Comparison of ENCODE assay signal across 29 cellular contexts in the genomic region with DNA sequence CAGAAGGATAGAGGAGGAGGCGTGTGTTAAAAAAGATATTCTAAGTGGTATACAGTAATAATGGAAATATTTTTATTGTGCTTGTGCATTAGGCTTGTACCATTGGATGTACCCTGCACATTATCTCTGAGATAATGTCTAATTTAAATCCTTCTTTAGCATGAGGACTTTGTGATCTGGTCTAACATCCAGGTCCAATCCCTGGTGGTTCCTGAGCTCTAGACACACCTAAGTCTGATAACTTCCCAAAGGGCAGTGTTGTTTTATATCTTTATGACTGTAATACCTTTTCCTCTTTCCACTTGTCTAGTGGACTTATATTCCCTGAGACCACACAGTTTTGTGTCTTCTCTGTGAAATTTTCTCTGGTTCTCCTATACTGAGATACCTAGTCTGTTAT.
"Had no signal": no experiment of that assay in that cellular context is flagged by ENCODE, and none has a peak within 500 bp of the region (broad histone marks: within the 10 kb centered on the region; RNA-seq: fewer than 3 reads in every experiment).

No MANE protein-coding gene starts in this region.

- H3K9ac ChIP-seq: SK-N-SH had no signal

- H3K27ac ChIP-seq: body of pancreas, breast epithelium, SJSA1 had no signal

- H3K4me3 Mint-ChIP-seq: activated CD4-positive, alpha-beta T cell treated with anti-CD3 and anti-CD28 coated beads, Interleukin-2, amount 10 ng/mL, durations not matched to agents 24 days and 14 days; activated CD8-positive, alpha-beta T cell treated with anti-CD3 and anti-CD28 coated beads for 36 hours; activated naive CD4-positive, alpha-beta T cell treated with anti-CD3 and anti-CD28 coated beads for 36 hours; activated naive CD8-positive, alpha-beta T cell treated with anti-CD3 and anti-CD28 coated beads, Interleukin-2, amount 10 ng/mL, durations not matched to agents 7 days and 5 days; activated T-helper 17 cell treated with anti-CD3 and anti-CD28 coated beads, Interleukin-2, amount 50 U/mL, for 72 hours; T-helper 1 cell treated with Interleukin-12 subunit alpha and Interleukin-12 subunit beta and Interleukin-4 antibody, amounts not matched to agents 30 μg/mL and 1 μg/mL, for 36 hours; T-helper 2 cell treated with Interferon-gamma antibody and Interleukin-4, amounts not matched to agents 5 μg/mL and 100 μg/mL, for 36 hours had no signal

- ATAC-seq: activated CD8-positive, alpha-beta T cell treated with anti-CD3 and anti-CD28 coated beads for 36 hours; activated T-helper 17 cell treated with anti-CD3 and anti-CD28 coated beads, Interleukin-2, amount 50 U/mL, for 72 hours; body of pancreas; PC-3 had no signal

- DNase-seq: activated CD4-positive, alpha-beta T cell treated with anti-CD3 and anti-CD28 coated beads, Interleukin-2, amount 10 ng/mL, durations not matched to agents 24 days and 14 days; activated CD4-positive, alpha-beta T cell treated with anti-CD3 and anti-CD28 coated beads, Interleukin-2, amount 50 U/mL, for 4 hours; activated CD8-positive, alpha-beta T cell treated with anti-CD3 and anti-CD28 coated beads for 36 hours; activated gamma-delta T cell; activated naive CD4-positive, alpha-beta T cell treated with anti-CD3 and anti-CD28 coated beads for 36 hours; activated naive CD8-positive, alpha-beta T cell treated with anti-CD3 and anti-CD28 coated beads, Interleukin-2, amount 10 ng/mL, durations not matched to agents 7 days and 5 days; activated T-cell treated with anti-CD3 and anti-CD28 coated beads, Interleukin-2, amount 50 U/mL, for 48 hours; amygdala; body of pancreas; Kasumi-1; KG1; MG63; NCI-H1048; NCI-H1105 treated with DMSO at 0.1 percent for 48 hours; NCI-H1436; NCI-H1694 treated with DMSO at 0.1 percent for 48 hours; NCI-H2029; NCI-H345; NCI-H524 treated with DMSO at 0.1 percent for 48 hours; PC-3; RPMI8226; SHP77 treated with DMSO at 0.1 percent for 48 hours; SK-N-SH had no signal

- H3K4me1 Mint-ChIP-seq: activated naive CD8-positive, alpha-beta T cell treated with anti-CD3 and anti-CD28 coated beads, Interleukin-2, amount 10 ng/mL, durations not matched to agents 7 days and 5 days had no signal

- H3K4me3 ChIP-seq: body of pancreas, breast epithelium, MG63, Peyer's patch, SJSA1 had no signal

- H3K4me2 ChIP-seq: SK-N-SH had no signal

- H3K9me3 Mint-ChIP-seq: activated CD4-positive, alpha-beta T cell treated with anti-CD3 and anti-CD28 coated beads, Interleukin-2, amount 10 ng/mL, durations not matched to agents 24 days and 14 days; activated CD8-positive, alpha-beta T cell treated with anti-CD3 and anti-CD28 coated beads for 36 hours; activated naive CD4-positive, alpha-beta T cell treated with anti-CD3 and anti-CD28 coated beads for 36 hours; activated naive CD8-positive, alpha-beta T cell treated with anti-CD3 and anti-CD28 coated beads, Interleukin-2, amount 10 ng/mL, durations not matched to agents 7 days and 5 days; activated T-helper 17 cell treated with anti-CD3 and anti-CD28 coated beads, Interleukin-2, amount 50 U/mL, for 72 hours; T-helper 1 cell treated with Interleukin-12 subunit alpha and Interleukin-12 subunit beta and Interleukin-4 antibody, amounts not matched to agents 30 μg/mL and 1 μg/mL, for 36 hours; T-helper 2 cell treated with Interferon-gamma antibody and Interleukin-4, amounts not matched to agents 5 μg/mL and 100 μg/mL, for 36 hours had no signal

- H3K36me3 ChIP-seq: breast epithelium had no signal

- H3K9me3 ChIP-seq: body of pancreas, breast epithelium, MG63, Peyer's patch, SJSA1, SK-N-SH had no signal

- H3K4me1 ChIP-seq: body of pancreas, breast epithelium, SJSA1 had no signal

- H3K27me3 ChIP-seq: body of pancreas, breast epithelium, MG63, Peyer's patch, SJSA1 had no signal

- H3K27me3 Mint-ChIP-seq: activated CD4-positive, alpha-beta T cell treated with anti-CD3 and anti-CD28 coated beads, Interleukin-2, amount 10 ng/mL, durations not matched to agents 24 days and 14 days; activated CD8-positive, alpha-beta T cell treated with anti-CD3 and anti-CD28 coated beads for 36 hours; activated naive CD8-positive, alpha-beta T cell treated with anti-CD3 and anti-CD28 coated beads, Interleukin-2, amount 10 ng/mL, durations not matched to agents 7 days and 5 days; activated T-helper 17 cell treated with anti-CD3 and anti-CD28 coated beads, Interleukin-2, amount 50 U/mL, for 72 hours had no signal

- H3K27ac Mint-ChIP-seq: activated CD4-positive, alpha-beta T cell treated with anti-CD3 and anti-CD28 coated beads, Interleukin-2, amount 10 ng/mL, durations not matched to agents 24 days and 14 days; activated CD8-positive, alpha-beta T cell treated with anti-CD3 and anti-CD28 coated beads for 36 hours; activated naive CD4-positive, alpha-beta T cell treated with anti-CD3 and anti-CD28 coated beads for 36 hours; activated naive CD8-positive, alpha-beta T cell treated with anti-CD3 and anti-CD28 coated beads, Interleukin-2, amount 10 ng/mL, durations not matched to agents 7 days and 5 days; activated T-helper 17 cell treated with anti-CD3 and anti-CD28 coated beads, Interleukin-2, amount 50 U/mL, for 72 hours; T-helper 1 cell treated with Interleukin-12 subunit alpha and Interleukin-12 subunit beta and Interleukin-4 antibody, amounts not matched to agents 30 μg/mL and 1 μg/mL, for 36 hours; T-helper 2 cell treated with Interferon-gamma antibody and Interleukin-4, amounts not matched to agents 5 μg/mL and 100 μg/mL, for 36 hours had no signal
